Comparison of ENCODE assay signal across 1 cellular context in the genomic region with DNA sequence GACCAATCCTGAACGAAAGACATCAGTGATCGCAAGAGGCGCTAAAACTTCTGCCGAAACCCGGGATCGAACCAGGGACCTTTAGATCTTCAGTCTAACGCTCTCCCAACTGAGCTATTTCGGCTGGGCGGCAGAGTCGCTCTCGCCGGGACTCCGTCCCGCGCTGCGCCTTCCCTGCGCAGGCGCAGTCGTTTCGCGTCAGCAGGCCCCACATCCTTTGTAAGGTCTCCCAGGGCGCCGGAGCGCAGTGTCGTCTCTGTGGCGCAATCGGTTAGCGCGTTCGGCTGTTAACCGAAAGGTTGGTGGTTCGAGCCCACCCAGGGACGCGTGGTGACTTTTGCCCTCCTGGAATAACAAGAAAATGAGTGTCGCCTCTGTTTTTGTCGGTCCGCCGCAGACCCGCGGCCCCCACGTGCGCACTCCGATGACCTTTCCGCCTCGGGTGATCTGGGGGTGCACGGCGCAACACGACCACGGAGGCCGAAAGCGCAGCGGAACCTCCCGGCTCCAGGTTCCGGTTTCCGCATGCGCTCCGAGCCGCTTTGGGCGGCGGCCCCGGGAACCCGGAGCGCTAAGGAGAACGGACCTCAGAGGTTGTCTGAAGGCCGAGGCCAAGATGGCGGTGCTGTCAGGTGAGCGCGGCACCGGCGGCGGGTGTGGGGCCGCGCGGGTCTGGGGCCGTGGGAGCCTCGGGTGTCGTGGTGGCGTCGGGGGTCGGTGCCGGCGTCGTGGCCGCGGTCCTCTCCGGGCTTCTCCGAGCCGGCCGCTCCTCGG.
TF ChIP-seq lines count a peak whose summit lies in the region.

A gene (plus strand): TSS at position 597 of the 774 bp plus-strand sequence. CDS start 20 bp downstream, at position 617.

TF ChIP-seq in WTC11, 78 proteins besides CTCF, POLR2A, EP300 and RAD21 (continued from another document):
- TF ChIP-seq, protein P1, sequence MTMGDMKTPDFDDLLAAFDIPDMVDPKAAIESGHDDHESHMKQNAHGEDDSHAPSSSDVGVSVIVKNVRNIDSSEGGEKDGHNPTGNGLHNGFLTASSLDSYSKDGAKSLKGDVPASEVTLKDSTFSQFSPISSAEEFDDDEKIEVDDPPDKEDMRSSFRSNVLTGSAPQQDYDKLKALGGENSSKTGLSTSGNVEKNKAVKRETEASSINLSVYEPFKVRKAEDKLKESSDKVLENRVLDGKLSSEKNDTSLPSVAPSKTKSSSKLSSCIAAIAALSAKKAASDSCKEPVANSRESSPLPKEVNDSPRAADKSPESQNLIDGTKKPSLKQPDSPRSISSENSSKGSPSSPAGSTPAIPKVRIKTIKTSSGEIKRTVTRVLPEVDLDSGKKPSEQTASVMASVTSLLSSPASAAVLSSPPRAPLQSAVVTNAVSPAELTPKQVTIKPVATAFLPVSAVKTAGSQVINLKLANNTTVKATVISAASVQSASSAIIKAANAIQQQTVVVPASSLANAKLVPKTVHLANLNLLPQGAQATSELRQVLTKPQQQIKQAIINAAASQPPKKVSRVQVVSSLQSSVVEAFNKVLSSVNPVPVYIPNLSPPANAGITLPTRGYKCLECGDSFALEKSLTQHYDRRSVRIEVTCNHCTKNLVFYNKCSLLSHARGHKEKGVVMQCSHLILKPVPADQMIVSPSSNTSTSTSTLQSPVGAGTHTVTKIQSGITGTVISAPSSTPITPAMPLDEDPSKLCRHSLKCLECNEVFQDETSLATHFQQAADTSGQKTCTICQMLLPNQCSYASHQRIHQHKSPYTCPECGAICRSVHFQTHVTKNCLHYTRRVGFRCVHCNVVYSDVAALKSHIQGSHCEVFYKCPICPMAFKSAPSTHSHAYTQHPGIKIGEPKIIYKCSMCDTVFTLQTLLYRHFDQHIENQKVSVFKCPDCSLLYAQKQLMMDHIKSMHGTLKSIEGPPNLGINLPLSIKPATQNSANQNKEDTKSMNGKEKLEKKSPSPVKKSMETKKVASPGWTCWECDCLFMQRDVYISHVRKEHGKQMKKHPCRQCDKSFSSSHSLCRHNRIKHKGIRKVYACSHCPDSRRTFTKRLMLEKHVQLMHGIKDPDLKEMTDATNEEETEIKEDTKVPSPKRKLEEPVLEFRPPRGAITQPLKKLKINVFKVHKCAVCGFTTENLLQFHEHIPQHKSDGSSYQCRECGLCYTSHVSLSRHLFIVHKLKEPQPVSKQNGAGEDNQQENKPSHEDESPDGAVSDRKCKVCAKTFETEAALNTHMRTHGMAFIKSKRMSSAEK (CRISPR knock-in tag; IDR thresholded peaks at IDR 0.05; ENCODE audit: borderline replicate concordance) = peak; percentile 47; the same call in 1 of the 2 replicates
- TF ChIP-seq JAZF1 (CRISPR knock-in tag; IDR thresholded peaks at IDR 0.05) = no peak
- TF ChIP-seq, protein P2, sequence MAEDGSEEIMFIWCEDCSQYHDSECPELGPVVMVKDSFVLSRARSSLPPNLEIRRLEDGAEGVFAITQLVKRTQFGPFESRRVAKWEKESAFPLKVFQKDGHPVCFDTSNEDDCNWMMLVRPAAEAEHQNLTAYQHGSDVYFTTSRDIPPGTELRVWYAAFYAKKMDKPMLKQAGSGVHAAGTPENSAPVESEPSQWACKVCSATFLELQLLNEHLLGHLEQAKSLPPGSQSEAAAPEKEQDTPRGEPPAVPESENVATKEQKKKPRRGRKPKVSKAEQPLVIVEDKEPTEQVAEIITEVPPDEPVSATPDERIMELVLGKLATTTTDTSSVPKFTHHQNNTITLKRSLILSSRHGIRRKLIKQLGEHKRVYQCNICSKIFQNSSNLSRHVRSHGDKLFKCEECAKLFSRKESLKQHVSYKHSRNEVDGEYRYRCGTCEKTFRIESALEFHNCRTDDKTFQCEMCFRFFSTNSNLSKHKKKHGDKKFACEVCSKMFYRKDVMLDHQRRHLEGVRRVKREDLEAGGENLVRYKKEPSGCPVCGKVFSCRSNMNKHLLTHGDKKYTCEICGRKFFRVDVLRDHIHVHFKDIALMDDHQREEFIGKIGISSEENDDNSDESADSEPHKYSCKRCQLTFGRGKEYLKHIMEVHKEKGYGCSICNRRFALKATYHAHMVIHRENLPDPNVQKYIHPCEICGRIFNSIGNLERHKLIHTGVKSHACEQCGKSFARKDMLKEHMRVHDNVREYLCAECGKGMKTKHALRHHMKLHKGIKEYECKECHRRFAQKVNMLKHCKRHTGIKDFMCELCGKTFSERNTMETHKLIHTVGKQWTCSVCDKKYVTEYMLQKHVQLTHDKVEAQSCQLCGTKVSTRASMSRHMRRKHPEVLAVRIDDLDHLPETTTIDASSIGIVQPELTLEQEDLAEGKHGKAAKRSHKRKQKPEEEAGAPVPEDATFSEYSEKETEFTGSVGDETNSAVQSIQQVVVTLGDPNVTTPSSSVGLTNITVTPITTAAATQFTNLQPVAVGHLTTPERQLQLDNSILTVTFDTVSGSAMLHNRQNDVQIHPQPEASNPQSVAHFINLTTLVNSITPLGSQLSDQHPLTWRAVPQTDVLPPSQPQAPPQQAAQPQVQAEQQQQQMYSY (CRISPR knock-in tag; IDR thresholded peaks at IDR 0.05) = no peak; the same call in 1 of the 2 replicates
- peak; percentile 76; the same call in 1 of the 2 replicates for TF ChIP-seq PRRX2 (CRISPR knock-in tag; IDR thresholded peaks at IDR 0.05)
- no peak; the same call in 1 of the 2 replicates for TF ChIP-seq OVOL2 (CRISPR knock-in tag; IDR thresholded peaks at IDR 0.05; ENCODE audit: borderline replicate concordance)
- no peak for TF ChIP-seq FOXJ3 (CRISPR knock-in tag; IDR thresholded peaks at IDR 0.05; ENCODE audit: borderline replicate concordance)
- no peak for TF ChIP-seq IRF2 (CRISPR knock-in tag; IDR thresholded peaks at IDR 0.05; ENCODE audit: borderline replicate concordance, low read depth)
- TF ChIP-seq, protein P3, sequence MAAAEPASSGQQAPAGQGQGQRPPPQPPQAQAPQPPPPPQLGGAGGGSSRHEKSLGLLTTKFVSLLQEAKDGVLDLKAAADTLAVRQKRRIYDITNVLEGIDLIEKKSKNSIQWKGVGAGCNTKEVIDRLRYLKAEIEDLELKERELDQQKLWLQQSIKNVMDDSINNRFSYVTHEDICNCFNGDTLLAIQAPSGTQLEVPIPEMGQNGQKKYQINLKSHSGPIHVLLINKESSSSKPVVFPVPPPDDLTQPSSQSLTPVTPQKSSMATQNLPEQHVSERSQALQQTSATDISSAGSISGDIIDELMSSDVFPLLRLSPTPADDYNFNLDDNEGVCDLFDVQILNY (CRISPR knock-in tag; IDR thresholded peaks at IDR 0.05) = peak; percentile 72; the same call in 1 of the 2 replicates
- TF ChIP-seq GABPB1 (CRISPR knock-in tag; IDR thresholded peaks at IDR 0.05) = peak; percentile 84
- peak; percentile 95 for TF ChIP-seq SP1 (CRISPR knock-in tag; conservative IDR thresholded peaks at IDR 0.05)
- TF ChIP-seq TEAD1 (CRISPR knock-in tag; IDR thresholded peaks at IDR 0.05) = peak; percentile 81
- TF ChIP-seq ZNF121 (CRISPR knock-in tag; IDR thresholded peaks at IDR 0.05) = no peak
- TF ChIP-seq, protein P4, sequence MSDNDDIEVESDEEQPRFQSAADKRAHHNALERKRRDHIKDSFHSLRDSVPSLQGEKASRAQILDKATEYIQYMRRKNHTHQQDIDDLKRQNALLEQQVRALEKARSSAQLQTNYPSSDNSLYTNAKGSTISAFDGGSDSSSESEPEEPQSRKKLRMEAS (CRISPR knock-in tag; IDR thresholded peaks at IDR 0.05) = peak; percentile 88
- peak; percentile 88 for TF ChIP-seq CREM (CRISPR knock-in tag; IDR thresholded peaks at IDR 0.05)
- peak; percentile 91; the same call in 1 of the 2 replicates for TF ChIP-seq SMAD3 (CRISPR knock-in tag; IDR thresholded peaks at IDR 0.05; ENCODE audit: borderline replicate concordance)
- TF ChIP-seq GTF2I (CRISPR knock-in tag; conservative IDR thresholded peaks at IDR 0.05) = 0 out of 2 replicates have a peak, but pooled peaks have one; percentile 27
- TF ChIP-seq CBFB (CRISPR knock-in tag; IDR thresholded peaks at IDR 0.05; ENCODE audit: low read depth) = peak; percentile 95
